ENCODE assay signal across 8 cellular contexts in the genomic region with DNA sequence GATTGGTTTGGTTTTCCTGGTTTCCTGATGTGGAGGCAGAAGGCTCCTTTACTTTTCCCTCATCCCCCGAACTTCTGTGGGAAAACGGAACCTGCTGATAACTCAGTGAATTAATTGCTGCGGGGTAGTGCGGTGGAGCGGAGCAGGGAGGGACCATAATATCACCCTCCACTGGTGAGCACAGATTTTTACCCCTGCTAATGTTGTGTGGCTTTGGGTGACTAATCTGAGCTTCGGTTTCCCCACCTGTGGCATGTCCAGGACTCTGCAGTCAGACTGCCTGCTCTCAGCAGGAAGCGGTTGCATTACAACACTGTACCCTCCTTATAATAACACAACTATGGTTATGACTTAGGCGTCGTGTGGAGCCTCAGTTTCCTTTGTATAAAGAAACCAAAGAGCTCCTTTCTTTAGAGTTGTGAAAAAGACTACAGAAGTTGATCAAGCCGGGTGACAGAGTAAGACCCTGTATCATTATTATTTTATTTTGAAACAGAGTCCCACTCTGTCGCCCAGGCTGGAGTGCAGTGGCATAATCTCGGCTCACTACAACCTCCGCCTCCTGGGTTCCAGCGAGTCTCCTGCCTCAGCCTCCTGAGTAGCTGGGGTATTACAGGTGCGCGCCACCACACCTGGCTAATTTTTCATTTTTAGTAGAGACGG. TPM values are rescaled to one million over a fixed set of nuclear protein-coding genes. Genes with fewer than 3 reads are reported as not detected.
DNase-seq lines count a peak whose midpoint lies in the region; ATAC-seq and TF ChIP-seq lines count a peak whose summit lies in the region.

No MANE protein-coding gene starts in this region.

- no peak overlapping the region for H3K4me3 ChIP-seq in tibial nerve

- TF ChIP-seq POLR2A in tibial nerve (IDR thresholded peaks at IDR 0.05) = no peak

- WGBS in tibial nerve, 2 donors = 72% methylated on average over 17 of the region's 17 CpGs

- no peaks in the 10 kb centered on the region for H3K36me3 ChIP-seq in tibial nerve

- TF ChIP-seq EP300 in tibial nerve (IDR thresholded peaks at IDR 0.05) = no peak

- H3K4me1 ChIP-seq in tibial nerve = peaks cover 0 to 31% (median 19%) of the 10 kb centered on the region in 4 donors

- no peaks in the 10 kb centered on the region for H3K27me3 ChIP-seq in tibial nerve

- no peak for TF ChIP-seq CTCF in tibial nerve (IDR thresholded peaks at IDR 0.05)

- peak; percentile 77 for ATAC-seq in GM21717 (IDR thresholded peaks at IDR 0.05; ENCODE audit: unreplicated experiment)

- H3K9me3 ChIP-seq in tibial nerve = no peaks in the 10 kb centered on the region

- peak; percentile 65 for DNase-seq in GM04504 (ENCODE audit: low read depth)
- DNase-seq in NAMALWA (ENCODE audit: low spot score) = peak; percentile 92
- peak; percentile 69 for DNase-seq in activated CD8-positive, alpha-beta memory T cell treated with anti-CD3 and anti-CD28 coated beads, Interleukin-2, amount 50 U/mL, for 48 hours
- peak; percentile 77 for DNase-seq in islet precursor cell
- DNase-seq in tibial nerve (ENCODE audit: low spot score in 2 of 2) = no peak
- no peak for DNase-seq in NCI-H1092 (lab: John Stamatoyannopoulos, UW)
- DNase-seq in superior temporal gyrus (ENCODE audit: extremely low spot score) = no peak

- peak overlapping the region in 3 of 4 donors; percentile 58 to 94 (median 85) for H3K27ac ChIP-seq in tibial nerve

RNA-seq across cellular contexts. Expression of a gene that starts 2.2 kb away (rescaled TPM):
- 100 to 1,000 TPM; 524 to 962 (median 571) TPM for total RNA-seq in tibial nerve

RNA-seq across cellular contexts. Expression of a gene that starts 34.8 kb away (rescaled TPM):
- 1 to 10 TPM in 3 of 4 donors, not detected in 1; 1.6 to 8.2 (median 4.2) TPM for total RNA-seq in tibial nerve

Comparison
In these comparisons a context has a peak if more than half of its experiments do, and no peak if none do; other contexts are left out.
1. DNase-seq: peak in GM04504 (single experiment), NAMALWA (single experiment), activated CD8-positive, alpha-beta memory T cell treated with anti-CD3 and anti-CD28 coated beads, Interleukin-2, amount 50 U/mL, for 48 hours (single experiment) and islet precursor cell (single experiment); none in tibial nerve (0 of 2), NCI-H1092 (single experiment) and superior temporal gyrus (single experiment).